Comparison of ENCODE assay signal across 7 cellular contexts in the genomic region with DNA sequence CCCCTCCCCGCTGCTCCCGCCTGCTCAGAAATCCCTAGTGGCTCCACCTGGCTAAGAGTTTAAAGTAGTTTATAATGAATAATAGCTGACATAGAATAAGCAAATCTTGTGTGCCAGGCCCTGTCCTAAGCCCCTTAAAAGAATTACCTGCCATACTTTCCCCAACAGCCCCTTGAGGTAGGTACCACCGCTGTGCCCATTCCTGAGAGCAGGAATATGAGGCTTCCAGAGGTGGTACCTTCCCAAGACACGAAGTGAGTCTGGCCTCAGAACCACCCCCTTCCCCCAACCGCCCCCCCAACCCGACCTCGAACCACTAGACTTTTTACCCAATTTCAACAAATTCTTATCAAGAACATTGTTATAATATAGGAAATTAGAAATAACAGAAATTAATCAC. TPM values are rescaled to one million over a fixed set of nuclear protein-coding genes. Genes with fewer than 3 reads are reported as not detected.
DNase-seq lines count a peak whose midpoint lies in the region; ATAC-seq and TF ChIP-seq lines count a peak whose summit lies in the region.

No MANE protein-coding gene starts in this region.

- peaks cover 51% of the 10 kb centered on the region for H3K27me3 Mint-ChIP-seq in WTC11 (ENCODE audit: low read depth)

- H3K4me1 Mint-ChIP-seq in WTC11: peaks cover 11% of the 10 kb centered on the region

- 59 to 74% (median 65%) methylated on average over 7 of the region's 7 CpGs for WGBS in spleen, 5 donors

- peak overlapping the region; percentile 89 for H3K4me3 Mint-ChIP-seq in WTC11

- H3K27ac Mint-ChIP-seq in WTC11: no peak overlapping the region

- peak overlapping the region in 5 of 8 donors; percentile 87 to 94 (median 88) for H3K27ac ChIP-seq in spleen

- H3K36me3 Mint-ChIP-seq in WTC11: no peaks in the 10 kb centered on the region

- ATAC-seq in WTC11 (no peak), mucosa of descending colon (no peak)

- H3K9me3 ChIP-seq in HAP-1: no peaks in the 10 kb centered on the region
- H3K9me3 ChIP-seq in iPS-15b (ENCODE audit: control insufficient read depth, insufficient read depth, low read length): no peaks in the 10 kb centered on the region
- H3K9me3 ChIP-seq in spleen: no peaks in the 10 kb centered on the region
- no peaks in the 10 kb centered on the region for H3K9me3 ChIP-seq in mucosa of descending colon

- POLR2A ChIA-PET in WTC11 (lab: Charles Lee): interaction anchor here (1.0 kb wide), 1 partner anchor 67 kb away, joined by 3 read pairs; a partner anchor contains a TSS

- H3K36me3 ChIP-seq in HAP-1 (replicated peaks): no peaks in the 10 kb centered on the region
- no peaks in the 10 kb centered on the region for H3K36me3 ChIP-seq in iPS-15b (ENCODE audit: control insufficient read depth, insufficient read depth, low read length)
- H3K36me3 ChIP-seq in spleen: no peaks in the 10 kb centered on the region
- H3K36me3 ChIP-seq in mucosa of descending colon (ENCODE audit: low read depth): no peaks in the 10 kb centered on the region

- no peaks in the 10 kb centered on the region for H3K9me3 Mint-ChIP-seq in WTC11

- intact Hi-C loops in spleen (cut with DNase I; ENCODE audit: low total_unique reads) (no loop called here), mucosa of descending colon (cut with DNase I, micrococcal nuclease) (no loop called here)

- H3K4me1 ChIP-seq in HAP-1: peaks cover 10% of the 10 kb centered on the region
- no peaks in the 10 kb centered on the region for H3K4me1 ChIP-seq in iPS-15b (ENCODE audit: control insufficient read depth, insufficient read depth, low read length)
- peaks cover 14 to 78% (median 58%) of the 10 kb centered on the region in 6 donors for H3K4me1 ChIP-seq in spleen
- H3K4me1 ChIP-seq in mucosa of descending colon (ENCODE audit: low read depth): peaks cover 6% of the 10 kb centered on the region

- no peak for TF ChIP-seq POLR2A in spleen (IDR thresholded peaks at IDR 0.05)

- H3K9ac ChIP-seq in iPS-15b (ENCODE audit: low read depth, low read length): no peak overlapping the region

- DNase-seq in HAP-1 (ENCODE audit: low spot score in 2 of 2): no peak
- DNase-seq in WTC11 (ENCODE audit: low spot score): no peak
- DNase-seq in spleen: no peak
- no peak for DNase-seq in GM03348 (ENCODE audit: low spot score)
- DNase-seq in mucosa of descending colon: no peak
- no peak for DNase-seq in NOMO-1 treated with dmso at 0.1 percent for 144 hours (lab: John Stamatoyannopoulos, UW; ENCODE audit: unreplicated experiment)

- CTCF ChIA-PET in WTC11 (lab: Charles Lee): interaction anchor here (0.7 to 4.2 kb wide), 5 partner anchors 21 to 68 kb away, joined by 3 to 37 read pairs (median 6); a partner anchor contains a TSS

- TF ChIP-seq CTCF in WTC11 (IDR thresholded peaks at IDR 0.05) (no peak), spleen (IDR thresholded peaks at IDR 0.05 in 8 of 11, conservative IDR thresholded peaks at IDR 0.05 in 3 of 11) (no peak), mucosa of descending colon (IDR thresholded peaks at IDR 0.05) (no peak)

- in situ Hi-C loops in HAP-1 (cut with MboI; ENCODE audit: low sequenced_read_pairs): no loop called here

- H3K4me3 ChIP-seq in HAP-1: peak overlapping the region; percentile 84
- H3K4me3 ChIP-seq in iPS-15b (ENCODE audit: low read depth, low read length): peak overlapping the region; percentile 88
- H3K4me3 ChIP-seq in spleen: peak overlapping the region; percentile 82 to 99 (median 93)
- no peak overlapping the region for H3K4me3 ChIP-seq in mucosa of descending colon

- H3K27me3 ChIP-seq in HAP-1 (ENCODE audit: low read depth) (no peaks in the 10 kb centered on the region), iPS-15b (ENCODE audit: control insufficient read depth, insufficient read depth, low read length) (peaks cover 41% of the 10 kb centered on the region), spleen (replicated peaks in 1 of 7) (no peaks in the 10 kb centered on the region)

TF ChIP-seq in WTC11, 78 proteins besides CTCF, POLR2A, EP300 and RAD21 (continues in another document):
- no peak for TF ChIP-seq JAZF1 (CRISPR knock-in tag; IDR thresholded peaks at IDR 0.05)
- no peak for TF ChIP-seq ZBTB21 (CRISPR knock-in tag; IDR thresholded peaks at IDR 0.05; ENCODE audit: borderline replicate concordance)
- TF ChIP-seq NFYB (CRISPR knock-in tag; conservative IDR thresholded peaks at IDR 0.05; ENCODE audit: low read depth): no peak
- TF ChIP-seq RELA (CRISPR knock-in tag; IDR thresholded peaks at IDR 0.05; ENCODE audit: borderline replicate concordance): no peak
- TF ChIP-seq, protein P1, sequence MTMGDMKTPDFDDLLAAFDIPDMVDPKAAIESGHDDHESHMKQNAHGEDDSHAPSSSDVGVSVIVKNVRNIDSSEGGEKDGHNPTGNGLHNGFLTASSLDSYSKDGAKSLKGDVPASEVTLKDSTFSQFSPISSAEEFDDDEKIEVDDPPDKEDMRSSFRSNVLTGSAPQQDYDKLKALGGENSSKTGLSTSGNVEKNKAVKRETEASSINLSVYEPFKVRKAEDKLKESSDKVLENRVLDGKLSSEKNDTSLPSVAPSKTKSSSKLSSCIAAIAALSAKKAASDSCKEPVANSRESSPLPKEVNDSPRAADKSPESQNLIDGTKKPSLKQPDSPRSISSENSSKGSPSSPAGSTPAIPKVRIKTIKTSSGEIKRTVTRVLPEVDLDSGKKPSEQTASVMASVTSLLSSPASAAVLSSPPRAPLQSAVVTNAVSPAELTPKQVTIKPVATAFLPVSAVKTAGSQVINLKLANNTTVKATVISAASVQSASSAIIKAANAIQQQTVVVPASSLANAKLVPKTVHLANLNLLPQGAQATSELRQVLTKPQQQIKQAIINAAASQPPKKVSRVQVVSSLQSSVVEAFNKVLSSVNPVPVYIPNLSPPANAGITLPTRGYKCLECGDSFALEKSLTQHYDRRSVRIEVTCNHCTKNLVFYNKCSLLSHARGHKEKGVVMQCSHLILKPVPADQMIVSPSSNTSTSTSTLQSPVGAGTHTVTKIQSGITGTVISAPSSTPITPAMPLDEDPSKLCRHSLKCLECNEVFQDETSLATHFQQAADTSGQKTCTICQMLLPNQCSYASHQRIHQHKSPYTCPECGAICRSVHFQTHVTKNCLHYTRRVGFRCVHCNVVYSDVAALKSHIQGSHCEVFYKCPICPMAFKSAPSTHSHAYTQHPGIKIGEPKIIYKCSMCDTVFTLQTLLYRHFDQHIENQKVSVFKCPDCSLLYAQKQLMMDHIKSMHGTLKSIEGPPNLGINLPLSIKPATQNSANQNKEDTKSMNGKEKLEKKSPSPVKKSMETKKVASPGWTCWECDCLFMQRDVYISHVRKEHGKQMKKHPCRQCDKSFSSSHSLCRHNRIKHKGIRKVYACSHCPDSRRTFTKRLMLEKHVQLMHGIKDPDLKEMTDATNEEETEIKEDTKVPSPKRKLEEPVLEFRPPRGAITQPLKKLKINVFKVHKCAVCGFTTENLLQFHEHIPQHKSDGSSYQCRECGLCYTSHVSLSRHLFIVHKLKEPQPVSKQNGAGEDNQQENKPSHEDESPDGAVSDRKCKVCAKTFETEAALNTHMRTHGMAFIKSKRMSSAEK (CRISPR knock-in tag; IDR thresholded peaks at IDR 0.05; ENCODE audit: borderline replicate concordance): no peak
- TF ChIP-seq, protein P2, sequence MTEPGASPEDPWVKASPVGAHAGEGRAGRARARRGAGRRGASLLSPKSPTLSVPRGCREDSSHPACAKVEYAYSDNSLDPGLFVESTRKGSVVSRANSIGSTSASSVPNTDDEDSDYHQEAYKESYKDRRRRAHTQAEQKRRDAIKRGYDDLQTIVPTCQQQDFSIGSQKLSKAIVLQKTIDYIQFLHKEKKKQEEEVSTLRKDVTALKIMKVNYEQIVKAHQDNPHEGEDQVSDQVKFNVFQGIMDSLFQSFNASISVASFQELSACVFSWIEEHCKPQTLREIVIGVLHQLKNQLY (CRISPR knock-in tag; IDR thresholded peaks at IDR 0.05): no peak
- TF ChIP-seq, protein P3, sequence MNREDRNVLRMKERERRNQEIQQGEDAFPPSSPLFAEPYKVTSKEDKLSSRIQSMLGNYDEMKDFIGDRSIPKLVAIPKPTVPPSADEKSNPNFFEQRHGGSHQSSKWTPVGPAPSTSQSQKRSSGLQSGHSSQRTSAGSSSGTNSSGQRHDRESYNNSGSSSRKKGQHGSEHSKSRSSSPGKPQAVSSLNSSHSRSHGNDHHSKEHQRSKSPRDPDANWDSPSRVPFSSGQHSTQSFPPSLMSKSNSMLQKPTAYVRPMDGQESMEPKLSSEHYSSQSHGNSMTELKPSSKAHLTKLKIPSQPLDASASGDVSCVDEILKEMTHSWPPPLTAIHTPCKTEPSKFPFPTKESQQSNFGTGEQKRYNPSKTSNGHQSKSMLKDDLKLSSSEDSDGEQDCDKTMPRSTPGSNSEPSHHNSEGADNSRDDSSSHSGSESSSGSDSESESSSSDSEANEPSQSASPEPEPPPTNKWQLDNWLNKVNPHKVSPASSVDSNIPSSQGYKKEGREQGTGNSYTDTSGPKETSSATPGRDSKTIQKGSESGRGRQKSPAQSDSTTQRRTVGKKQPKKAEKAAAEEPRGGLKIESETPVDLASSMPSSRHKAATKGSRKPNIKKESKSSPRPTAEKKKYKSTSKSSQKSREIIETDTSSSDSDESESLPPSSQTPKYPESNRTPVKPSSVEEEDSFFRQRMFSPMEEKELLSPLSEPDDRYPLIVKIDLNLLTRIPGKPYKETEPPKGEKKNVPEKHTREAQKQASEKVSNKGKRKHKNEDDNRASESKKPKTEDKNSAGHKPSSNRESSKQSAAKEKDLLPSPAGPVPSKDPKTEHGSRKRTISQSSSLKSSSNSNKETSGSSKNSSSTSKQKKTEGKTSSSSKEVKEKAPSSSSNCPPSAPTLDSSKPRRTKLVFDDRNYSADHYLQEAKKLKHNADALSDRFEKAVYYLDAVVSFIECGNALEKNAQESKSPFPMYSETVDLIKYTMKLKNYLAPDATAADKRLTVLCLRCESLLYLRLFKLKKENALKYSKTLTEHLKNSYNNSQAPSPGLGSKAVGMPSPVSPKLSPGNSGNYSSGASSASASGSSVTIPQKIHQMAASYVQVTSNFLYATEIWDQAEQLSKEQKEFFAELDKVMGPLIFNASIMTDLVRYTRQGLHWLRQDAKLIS (CRISPR knock-in tag; IDR thresholded peaks at IDR 0.05; ENCODE audit: borderline replicate concordance): no peak
- no peak for TF ChIP-seq NR2C2 (CRISPR knock-in tag; IDR thresholded peaks at IDR 0.05)
- no peak for TF ChIP-seq NFATC4 (CRISPR knock-in tag; IDR thresholded peaks at IDR 0.05)

RNA-seq across cellular contexts. Expression of a gene that starts 1.2 kb away (rescaled TPM):
- 5.4 to 6.5 TPM (median 6.3 TPM) in 3 replicates for total RNA-seq in WTC11 (2021)
- total RNA-seq in spleen: 10 to 100 TPM; 42.9 to 79.9 (median 59.8) TPM
- 10 to 100 TPM; 17.2 to 39.3 (median 34.9) TPM for polyA plus RNA-seq in spleen
- 10 to 100 TPM; 25.7 to 38.4 (median 26.7) TPM for total RNA-seq in mucosa of descending colon

RNA-seq across cellular contexts. Expression of a gene that starts 28.1 kb away (rescaled TPM):
- total RNA-seq in WTC11 (2021) (not detected in 3 replicates), spleen (100 to 1,000 TPM in 6 of 7 donors, 10 to 100 TPM in 1; 64.7 to 245 (median 172) TPM), mucosa of descending colon (1 to 10 TPM; 3.3 to 9.6 (median 9.0) TPM)
- polyA plus RNA-seq in spleen: 100 to 1,000 TPM in 1 of 3 donors, 10 to 100 TPM in 2; 52.1 to 102 (median 52.9) TPM

Comparison
In these comparisons a context has a peak if more than half of its experiments do, and no peak if none do; other contexts are left out.
1. RNA of a gene that starts 28.1 kb away (total RNA-seq): 64.7 to 245 TPM in spleen; 3.3 to 9.6 TPM in mucosa of descending colon and not detected in WTC11; every median in the first group is over 4 times any median in the second.